1 cellular context compared by ENCODE assay signal in genomic region chr12:32047357-32047828, GRCh38.
A peak's percentile ranks its signal among the peaks of the same experiment; 100 is the strongest.
TF ChIP-seq lines count a peak whose summit lies in the region.

No MANE protein-coding gene starts in this region.

TF ChIP-seq in K562, 482 proteins besides CTCF, POLR2A, EP300 and RAD21 (continued from another document and continues in another):
- TF ChIP-seq, protein P1, sequence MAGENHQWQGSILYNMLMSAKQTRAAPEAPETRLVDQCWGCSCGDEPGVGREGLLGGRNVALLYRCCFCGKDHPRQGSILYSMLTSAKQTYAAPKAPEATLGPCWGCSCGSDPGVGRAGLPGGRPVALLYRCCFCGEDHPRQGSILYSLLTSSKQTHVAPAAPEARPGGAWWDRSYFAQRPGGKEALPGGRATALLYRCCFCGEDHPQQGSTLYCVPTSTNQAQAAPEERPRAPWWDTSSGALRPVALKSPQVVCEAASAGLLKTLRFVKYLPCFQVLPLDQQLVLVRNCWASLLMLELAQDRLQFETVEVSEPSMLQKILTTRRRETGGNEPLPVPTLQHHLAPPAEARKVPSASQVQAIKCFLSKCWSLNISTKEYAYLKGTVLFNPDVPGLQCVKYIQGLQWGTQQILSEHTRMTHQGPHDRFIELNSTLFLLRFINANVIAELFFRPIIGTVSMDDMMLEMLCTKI (IDR thresholded peaks at IDR 0.05; ENCODE audit: partially characterized antibody): no peak
- TF ChIP-seq NFIC (IDR thresholded peaks at IDR 0.05) (peak; percentile 77), TSC22D4 (tag; IDR thresholded peaks at IDR 0.05) (no peak), DDX20 (tag; IDR thresholded peaks at IDR 0.05; ENCODE audit: low read depth) (no peak), ETV6 (IDR thresholded peaks at IDR 0.05; ENCODE audit: borderline replicate concordance in 1 of 2, low read depth in 2 of 2, low read length in 1 of 2) (no peak; a peak in 1 of 4 replicates), ETV6 (CRISPR knock-in tag; IDR thresholded peaks at IDR 0.05; ENCODE audit: borderline replicate concordance) (no peak), CEBPB (tag; IDR thresholded peaks at IDR 0.05) (no peak), POLR3G (IDR thresholded peaks at IDR 0.05; ENCODE audit: extremely low read depth, insufficient read length, insufficient replicate concordance) (no peak), ZNF212 (CRISPR knock-in tag; IDR thresholded peaks at IDR 0.05) (no peak), GABPB2 (CRISPR knock-in tag; conservative IDR thresholded peaks at IDR 0.05) (no peak), SNIP1 (IDR thresholded peaks at IDR 0.05; ENCODE audit: low read depth) (no peak), CHAMP1 (IDR thresholded peaks at IDR 0.05) (peak; percentile 85), CBFA2T3 (IDR thresholded peaks at IDR 0.05) (peak; percentile 96), NONO (IDR thresholded peaks at IDR 0.05; ENCODE audit: low read depth in 2 of 2, low read length in 1 of 2) (0 out of 4 replicates have a peak, but pooled peaks of 1 of the 2 experiments have one; percentile 35), ARID1B (IDR thresholded peaks at IDR 0.05) (peak; percentile 86), ZNF780A (CRISPR knock-in tag; IDR thresholded peaks at IDR 0.05) (no peak), RAD51 (IDR thresholded peaks at IDR 0.05; ENCODE audit: borderline replicate concordance, low read depth) (peak; percentile 25; the same call in 1 of the 2 replicates), FOXP4 (CRISPR knock-in tag; IDR thresholded peaks at IDR 0.05; ENCODE audit: borderline replicate concordance) (no peak), BDP1 (IDR thresholded peaks at IDR 0.05; ENCODE audit: insufficient read depth, insufficient read length) (no peak), ZFPM2 (CRISPR knock-in tag; IDR thresholded peaks at IDR 0.05) (no peak), RCOR1 (IDR thresholded peaks at IDR 0.05; ENCODE audit: borderline replicate concordance in 1 of 2, low read depth in 2 of 2, low read length in 2 of 2) (peak in 1 of 2 experiments; percentile 82; a peak in 3 of 4 replicates), SRSF3 (IDR thresholded peaks at IDR 0.05; ENCODE audit: insufficient read depth, low read length) (no peak), GTF2F1 (IDR thresholded peaks at IDR 0.05; ENCODE audit: low read depth, low read length) (no peak), STAT6 (CRISPR knock-in tag; IDR thresholded peaks at IDR 0.05) (no peak), STAT5A (IDR thresholded peaks at IDR 0.05; ENCODE audit: borderline replicate concordance, low read length) (peak; percentile 51), BCOR (IDR thresholded peaks at IDR 0.05) (peak; percentile 93), HDAC1 (IDR thresholded peaks at IDR 0.05) (peak in 1 of 2 experiments; percentile 27; a peak in 2 of 4 replicates), RHOXF2B (CRISPR knock-in tag; conservative IDR thresholded peaks at IDR 0.05) (no peak), CEBPG (CRISPR knock-in tag; IDR thresholded peaks at IDR 0.05) (no peak), CEBPG (tag; conservative IDR thresholded peaks at IDR 0.05 in 1 of 2, IDR thresholded peaks at IDR 0.05 in 1 of 2) (peak in 1 of 2 experiments; percentile 39; a peak in 1 of 4 replicates), HMG20B (CRISPR knock-in tag; IDR thresholded peaks at IDR 0.05) (no peak), RBM34 (IDR thresholded peaks at IDR 0.05; ENCODE audit: borderline replicate concordance, insufficient read depth, low read length) (no peak), GTF2A2 (tag; IDR thresholded peaks at IDR 0.05) (no peak), KDM2B (CRISPR knock-in tag; IDR thresholded peaks at IDR 0.05) (no peak), CEBPZ (IDR thresholded peaks at IDR 0.05; ENCODE audit: borderline replicate concordance, low read depth, low read length) (no peak), ESRRA (IDR thresholded peaks at IDR 0.05; ENCODE audit: borderline replicate concordance, low read depth) (peak; percentile 40; the same call in 1 of the 2 replicates), SMAD1 (IDR thresholded peaks at IDR 0.05; ENCODE audit: low read depth, low read length, partially characterized antibody) (no peak)
- TF ChIP-seq, protein P2, sequence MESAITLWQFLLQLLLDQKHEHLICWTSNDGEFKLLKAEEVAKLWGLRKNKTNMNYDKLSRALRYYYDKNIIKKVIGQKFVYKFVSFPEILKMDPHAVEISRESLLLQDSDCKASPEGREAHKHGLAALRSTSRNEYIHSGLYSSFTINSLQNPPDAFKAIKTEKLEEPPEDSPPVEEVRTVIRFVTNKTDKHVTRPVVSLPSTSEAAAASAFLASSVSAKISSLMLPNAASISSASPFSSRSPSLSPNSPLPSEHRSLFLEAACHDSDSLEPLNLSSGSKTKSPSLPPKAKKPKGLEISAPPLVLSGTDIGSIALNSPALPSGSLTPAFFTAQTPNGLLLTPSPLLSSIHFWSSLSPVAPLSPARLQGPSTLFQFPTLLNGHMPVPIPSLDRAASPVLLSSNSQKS (CRISPR knock-in tag; IDR thresholded peaks at IDR 0.05): no peak
- TF ChIP-seq, protein P3, sequence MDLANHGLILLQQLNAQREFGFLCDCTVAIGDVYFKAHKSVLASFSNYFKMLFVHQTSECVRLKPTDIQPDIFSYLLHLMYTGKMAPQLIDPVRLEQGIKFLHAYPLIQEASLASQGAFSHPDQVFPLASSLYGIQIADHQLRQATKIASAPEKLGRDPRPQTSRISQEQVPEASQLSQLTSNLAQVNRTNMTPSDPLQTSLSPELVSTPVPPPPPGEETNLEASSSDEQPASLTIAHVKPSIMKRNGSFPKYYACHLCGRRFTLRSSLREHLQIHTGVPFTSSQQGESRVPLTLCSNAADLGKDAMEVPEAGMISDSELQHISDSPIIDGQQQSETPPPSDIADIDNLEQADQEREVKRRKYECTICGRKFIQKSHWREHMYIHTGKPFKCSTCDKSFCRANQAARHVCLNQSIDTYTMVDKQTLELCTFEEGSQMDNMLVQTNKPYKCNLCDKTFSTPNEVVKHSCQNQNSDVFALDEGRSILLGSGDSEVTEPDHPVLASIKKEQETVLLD (IDR thresholded peaks at IDR 0.05): 0 out of 2 replicates have a peak, but pooled peaks have one; percentile 31
- TF ChIP-seq, protein P4, sequence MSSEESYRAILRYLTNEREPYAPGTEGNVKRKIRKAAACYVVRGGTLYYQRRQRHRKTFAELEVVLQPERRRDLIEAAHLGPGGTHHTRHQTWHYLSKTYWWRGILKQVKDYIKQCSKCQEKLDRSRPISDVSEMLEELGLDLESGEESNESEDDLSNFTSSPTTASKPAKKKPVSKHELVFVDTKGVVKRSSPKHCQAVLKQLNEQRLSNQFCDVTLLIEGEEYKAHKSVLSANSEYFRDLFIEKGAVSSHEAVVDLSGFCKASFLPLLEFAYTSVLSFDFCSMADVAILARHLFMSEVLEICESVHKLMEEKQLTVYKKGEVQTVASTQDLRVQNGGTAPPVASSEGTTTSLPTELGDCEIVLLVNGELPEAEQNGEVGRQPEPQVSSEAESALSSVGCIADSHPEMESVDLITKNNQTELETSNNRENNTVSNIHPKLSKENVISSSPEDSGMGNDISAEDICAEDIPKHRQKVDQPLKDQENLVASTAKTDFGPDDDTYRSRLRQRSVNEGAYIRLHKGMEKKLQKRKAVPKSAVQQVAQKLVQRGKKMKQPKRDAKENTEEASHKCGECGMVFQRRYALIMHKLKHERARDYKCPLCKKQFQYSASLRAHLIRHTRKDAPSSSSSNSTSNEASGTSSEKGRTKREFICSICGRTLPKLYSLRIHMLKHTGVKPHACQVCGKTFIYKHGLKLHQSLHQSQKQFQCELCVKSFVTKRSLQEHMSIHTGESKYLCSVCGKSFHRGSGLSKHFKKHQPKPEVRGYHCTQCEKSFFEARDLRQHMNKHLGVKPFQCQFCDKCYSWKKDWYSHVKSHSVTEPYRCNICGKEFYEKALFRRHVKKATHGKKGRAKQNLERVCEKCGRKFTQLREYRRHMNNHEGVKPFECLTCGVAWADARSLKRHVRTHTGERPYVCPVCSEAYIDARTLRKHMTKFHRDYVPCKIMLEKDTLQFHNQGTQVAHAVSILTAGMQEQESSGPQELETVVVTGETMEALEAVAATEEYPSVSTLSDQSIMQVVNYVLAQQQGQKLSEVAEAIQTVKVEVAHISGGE (CRISPR knock-in tag; IDR thresholded peaks at IDR 0.05): no peak; a peak in 1 of 6 replicates
- TF ChIP-seq, protein P5, sequence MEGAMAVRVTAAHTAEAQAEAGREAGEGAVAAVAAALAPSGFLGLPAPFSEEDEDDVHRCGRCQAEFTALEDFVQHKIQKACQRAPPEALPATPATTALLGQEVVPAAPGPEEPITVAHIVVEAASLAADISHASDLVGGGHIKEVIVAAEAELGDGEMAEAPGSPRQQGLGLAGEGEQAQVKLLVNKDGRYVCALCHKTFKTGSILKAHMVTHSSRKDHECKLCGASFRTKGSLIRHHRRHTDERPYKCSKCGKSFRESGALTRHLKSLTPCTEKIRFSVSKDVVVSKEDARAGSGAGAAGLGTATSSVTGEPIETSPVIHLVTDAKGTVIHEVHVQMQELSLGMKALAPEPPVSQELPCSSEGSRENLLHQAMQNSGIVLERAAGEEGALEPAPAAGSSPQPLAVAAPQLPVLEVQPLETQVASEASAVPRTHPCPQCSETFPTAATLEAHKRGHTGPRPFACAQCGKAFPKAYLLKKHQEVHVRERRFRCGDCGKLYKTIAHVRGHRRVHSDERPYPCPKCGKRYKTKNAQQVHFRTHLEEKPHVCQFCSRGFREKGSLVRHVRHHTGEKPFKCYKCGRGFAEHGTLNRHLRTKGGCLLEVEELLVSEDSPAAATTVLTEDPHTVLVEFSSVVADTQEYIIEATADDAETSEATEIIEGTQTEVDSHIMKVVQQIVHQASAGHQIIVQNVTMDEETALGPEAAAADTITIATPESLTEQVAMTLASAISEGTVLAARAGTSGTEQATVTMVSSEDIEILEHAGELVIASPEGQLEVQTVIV (CRISPR knock-in tag; IDR thresholded peaks at IDR 0.05; ENCODE audit: borderline replicate concordance): no peak
